ENCODE assay signal across 1 cellular context in the genomic region with DNA sequence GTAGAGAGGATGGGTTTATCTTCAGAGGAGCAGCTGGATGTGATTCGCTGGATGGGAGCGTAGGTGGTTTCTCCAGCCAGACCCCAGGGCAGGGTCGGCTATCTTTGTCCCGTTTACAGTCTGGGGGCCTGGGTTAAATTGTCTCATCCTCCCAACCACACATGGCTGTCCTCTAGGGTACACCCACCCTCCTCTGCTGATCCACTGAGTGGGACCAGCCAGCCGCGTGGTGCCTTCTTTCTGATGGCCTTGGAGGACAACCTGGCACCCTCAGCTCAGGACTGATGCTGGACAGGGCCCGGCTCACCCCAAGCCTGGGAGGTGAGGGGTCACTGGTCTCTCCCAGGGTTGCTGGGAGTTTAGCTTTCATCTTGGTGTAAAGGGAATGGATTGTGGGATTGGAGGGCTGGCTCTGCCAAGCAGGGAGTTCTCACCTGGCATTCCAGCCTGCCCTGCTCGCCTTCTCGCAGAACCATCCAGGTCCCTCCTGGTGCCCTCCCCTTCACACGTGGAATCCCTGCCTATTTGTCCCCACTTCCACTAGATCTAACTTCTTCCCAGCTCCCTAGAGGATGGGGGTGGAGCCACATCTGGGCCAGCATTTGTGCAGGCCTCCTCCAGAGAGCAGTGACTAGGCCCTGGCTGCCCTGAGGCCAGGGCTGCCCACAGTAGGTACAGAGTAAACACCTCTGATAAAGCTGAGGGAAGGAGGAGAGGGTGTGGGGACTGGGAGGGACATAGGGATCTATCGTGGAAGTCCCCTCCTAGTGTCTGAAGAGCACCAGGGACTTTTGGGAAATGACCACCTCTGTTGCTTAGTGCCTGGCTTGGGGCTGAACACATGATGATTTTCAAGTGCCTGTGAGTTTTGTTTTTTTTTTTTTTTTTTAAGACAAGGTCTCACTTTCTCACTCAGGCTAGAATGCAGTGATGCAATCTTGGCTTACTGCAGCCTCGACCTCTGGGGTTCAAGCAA.
TF ChIP-seq lines count a peak whose summit lies in the region.

No MANE protein-coding gene starts in this region.

TF ChIP-seq in H1, 55 proteins besides CTCF, POLR2A, EP300 and RAD21:
- TF ChIP-seq POU5F1 (IDR thresholded peaks at IDR 0.05; ENCODE audit: low read depth, low read length) = no peak
- no peak for TF ChIP-seq ZNF274 (IDR thresholded peaks at IDR 0.05; ENCODE audit: borderline replicate concordance, extremely low read depth, low read length)
- TF ChIP-seq TAF1 (IDR thresholded peaks at IDR 0.05; ENCODE audit: low read depth, low read length) = no peak
- no peak for TF ChIP-seq SUZ12 (IDR thresholded peaks at IDR 0.05; ENCODE audit: low read length)
- TF ChIP-seq, protein P1, sequence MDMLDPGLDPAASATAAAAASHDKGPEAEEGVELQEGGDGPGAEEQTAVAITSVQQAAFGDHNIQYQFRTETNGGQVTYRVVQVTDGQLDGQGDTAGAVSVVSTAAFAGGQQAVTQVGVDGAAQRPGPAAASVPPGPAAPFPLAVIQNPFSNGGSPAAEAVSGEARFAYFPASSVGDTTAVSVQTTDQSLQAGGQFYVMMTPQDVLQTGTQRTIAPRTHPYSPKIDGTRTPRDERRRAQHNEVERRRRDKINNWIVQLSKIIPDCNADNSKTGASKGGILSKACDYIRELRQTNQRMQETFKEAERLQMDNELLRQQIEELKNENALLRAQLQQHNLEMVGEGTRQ (IDR thresholded peaks at IDR 0.05; ENCODE audit: low read length) = no peak
- no peak for TF ChIP-seq SIN3A (conservative IDR thresholded peaks at IDR 0.05 in 1 of 2, IDR thresholded peaks at IDR 0.05 in 1 of 2; ENCODE audit: low read depth in 1 of 2, low read length in 2 of 2)
- TF ChIP-seq RBBP5 (IDR thresholded peaks at IDR 0.05; ENCODE audit: borderline replicate concordance, low read depth, low read length) = no peak
- TF ChIP-seq TEAD4 (IDR thresholded peaks at IDR 0.05; ENCODE audit: low read depth, low read length) = no peak
- no peak for TF ChIP-seq MAFK (IDR thresholded peaks at IDR 0.05; ENCODE audit: low read depth, low read length)
- no peak for TF ChIP-seq RNF2 (IDR thresholded peaks at IDR 0.05; ENCODE audit: borderline replicate concordance, low read depth, low read length, missing control alignments, poor library complexity, severe bottlenecking)
- TF ChIP-seq, protein P2, sequence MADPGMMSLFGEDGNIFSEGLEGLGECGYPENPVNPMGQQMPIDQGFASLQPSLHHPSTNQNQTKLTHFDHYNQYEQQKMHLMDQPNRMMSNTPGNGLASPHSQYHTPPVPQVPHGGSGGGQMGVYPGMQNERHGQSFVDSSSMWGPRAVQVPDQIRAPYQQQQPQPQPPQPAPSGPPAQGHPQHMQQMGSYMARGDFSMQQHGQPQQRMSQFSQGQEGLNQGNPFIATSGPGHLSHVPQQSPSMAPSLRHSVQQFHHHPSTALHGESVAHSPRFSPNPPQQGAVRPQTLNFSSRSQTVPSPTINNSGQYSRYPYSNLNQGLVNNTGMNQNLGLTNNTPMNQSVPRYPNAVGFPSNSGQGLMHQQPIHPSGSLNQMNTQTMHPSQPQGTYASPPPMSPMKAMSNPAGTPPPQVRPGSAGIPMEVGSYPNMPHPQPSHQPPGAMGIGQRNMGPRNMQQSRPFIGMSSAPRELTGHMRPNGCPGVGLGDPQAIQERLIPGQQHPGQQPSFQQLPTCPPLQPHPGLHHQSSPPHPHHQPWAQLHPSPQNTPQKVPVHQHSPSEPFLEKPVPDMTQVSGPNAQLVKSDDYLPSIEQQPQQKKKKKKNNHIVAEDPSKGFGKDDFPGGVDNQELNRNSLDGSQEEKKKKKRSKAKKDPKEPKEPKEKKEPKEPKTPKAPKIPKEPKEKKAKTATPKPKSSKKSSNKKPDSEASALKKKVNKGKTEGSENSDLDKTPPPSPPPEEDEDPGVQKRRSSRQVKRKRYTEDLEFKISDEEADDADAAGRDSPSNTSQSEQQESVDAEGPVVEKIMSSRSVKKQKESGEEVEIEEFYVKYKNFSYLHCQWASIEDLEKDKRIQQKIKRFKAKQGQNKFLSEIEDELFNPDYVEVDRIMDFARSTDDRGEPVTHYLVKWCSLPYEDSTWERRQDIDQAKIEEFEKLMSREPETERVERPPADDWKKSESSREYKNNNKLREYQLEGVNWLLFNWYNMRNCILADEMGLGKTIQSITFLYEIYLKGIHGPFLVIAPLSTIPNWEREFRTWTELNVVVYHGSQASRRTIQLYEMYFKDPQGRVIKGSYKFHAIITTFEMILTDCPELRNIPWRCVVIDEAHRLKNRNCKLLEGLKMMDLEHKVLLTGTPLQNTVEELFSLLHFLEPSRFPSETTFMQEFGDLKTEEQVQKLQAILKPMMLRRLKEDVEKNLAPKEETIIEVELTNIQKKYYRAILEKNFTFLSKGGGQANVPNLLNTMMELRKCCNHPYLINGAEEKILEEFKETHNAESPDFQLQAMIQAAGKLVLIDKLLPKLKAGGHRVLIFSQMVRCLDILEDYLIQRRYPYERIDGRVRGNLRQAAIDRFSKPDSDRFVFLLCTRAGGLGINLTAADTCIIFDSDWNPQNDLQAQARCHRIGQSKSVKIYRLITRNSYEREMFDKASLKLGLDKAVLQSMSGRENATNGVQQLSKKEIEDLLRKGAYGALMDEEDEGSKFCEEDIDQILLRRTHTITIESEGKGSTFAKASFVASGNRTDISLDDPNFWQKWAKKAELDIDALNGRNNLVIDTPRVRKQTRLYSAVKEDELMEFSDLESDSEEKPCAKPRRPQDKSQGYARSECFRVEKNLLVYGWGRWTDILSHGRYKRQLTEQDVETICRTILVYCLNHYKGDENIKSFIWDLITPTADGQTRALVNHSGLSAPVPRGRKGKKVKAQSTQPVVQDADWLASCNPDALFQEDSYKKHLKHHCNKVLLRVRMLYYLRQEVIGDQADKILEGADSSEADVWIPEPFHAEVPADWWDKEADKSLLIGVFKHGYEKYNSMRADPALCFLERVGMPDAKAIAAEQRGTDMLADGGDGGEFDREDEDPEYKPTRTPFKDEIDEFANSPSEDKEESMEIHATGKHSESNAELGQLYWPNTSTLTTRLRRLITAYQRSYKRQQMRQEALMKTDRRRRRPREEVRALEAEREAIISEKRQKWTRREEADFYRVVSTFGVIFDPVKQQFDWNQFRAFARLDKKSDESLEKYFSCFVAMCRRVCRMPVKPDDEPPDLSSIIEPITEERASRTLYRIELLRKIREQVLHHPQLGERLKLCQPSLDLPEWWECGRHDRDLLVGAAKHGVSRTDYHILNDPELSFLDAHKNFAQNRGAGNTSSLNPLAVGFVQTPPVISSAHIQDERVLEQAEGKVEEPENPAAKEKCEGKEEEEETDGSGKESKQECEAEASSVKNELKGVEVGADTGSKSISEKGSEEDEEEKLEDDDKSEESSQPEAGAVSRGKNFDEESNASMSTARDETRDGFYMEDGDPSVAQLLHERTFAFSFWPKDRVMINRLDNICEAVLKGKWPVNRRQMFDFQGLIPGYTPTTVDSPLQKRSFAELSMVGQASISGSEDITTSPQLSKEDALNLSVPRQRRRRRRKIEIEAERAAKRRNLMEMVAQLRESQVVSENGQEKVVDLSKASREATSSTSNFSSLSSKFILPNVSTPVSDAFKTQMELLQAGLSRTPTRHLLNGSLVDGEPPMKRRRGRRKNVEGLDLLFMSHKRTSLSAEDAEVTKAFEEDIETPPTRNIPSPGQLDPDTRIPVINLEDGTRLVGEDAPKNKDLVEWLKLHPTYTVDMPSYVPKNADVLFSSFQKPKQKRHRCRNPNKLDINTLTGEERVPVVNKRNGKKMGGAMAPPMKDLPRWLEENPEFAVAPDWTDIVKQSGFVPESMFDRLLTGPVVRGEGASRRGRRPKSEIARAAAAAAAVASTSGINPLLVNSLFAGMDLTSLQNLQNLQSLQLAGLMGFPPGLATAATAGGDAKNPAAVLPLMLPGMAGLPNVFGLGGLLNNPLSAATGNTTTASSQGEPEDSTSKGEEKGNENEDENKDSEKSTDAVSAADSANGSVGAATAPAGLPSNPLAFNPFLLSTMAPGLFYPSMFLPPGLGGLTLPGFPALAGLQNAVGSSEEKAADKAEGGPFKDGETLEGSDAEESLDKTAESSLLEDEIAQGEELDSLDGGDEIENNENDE (IDR thresholded peaks at IDR 0.05; ENCODE audit: insufficient replicate concordance, low read length) = no peak
- no peak for TF ChIP-seq POLR2AphosphoS5 (IDR thresholded peaks at IDR 0.05; ENCODE audit: low read depth, low read length)
- no peak for TF ChIP-seq EGR1 (IDR thresholded peaks at IDR 0.05; ENCODE audit: borderline replicate concordance, low read depth, low read length)
- TF ChIP-seq CEBPB (IDR thresholded peaks at IDR 0.05; ENCODE audit: low read depth, low read length) = no peak
- no peak for TF ChIP-seq PHF8 (conservative IDR thresholded peaks at IDR 0.05; ENCODE audit: low read depth, low read length)
- TF ChIP-seq KDM1A (IDR thresholded peaks at IDR 0.05; ENCODE audit: borderline replicate concordance, low read length) = no peak
- TF ChIP-seq CTBP2 (IDR thresholded peaks at IDR 0.05; ENCODE audit: borderline replicate concordance, insufficient read depth, insufficient read length, low read length) = no peak
- TF ChIP-seq, protein P3, sequence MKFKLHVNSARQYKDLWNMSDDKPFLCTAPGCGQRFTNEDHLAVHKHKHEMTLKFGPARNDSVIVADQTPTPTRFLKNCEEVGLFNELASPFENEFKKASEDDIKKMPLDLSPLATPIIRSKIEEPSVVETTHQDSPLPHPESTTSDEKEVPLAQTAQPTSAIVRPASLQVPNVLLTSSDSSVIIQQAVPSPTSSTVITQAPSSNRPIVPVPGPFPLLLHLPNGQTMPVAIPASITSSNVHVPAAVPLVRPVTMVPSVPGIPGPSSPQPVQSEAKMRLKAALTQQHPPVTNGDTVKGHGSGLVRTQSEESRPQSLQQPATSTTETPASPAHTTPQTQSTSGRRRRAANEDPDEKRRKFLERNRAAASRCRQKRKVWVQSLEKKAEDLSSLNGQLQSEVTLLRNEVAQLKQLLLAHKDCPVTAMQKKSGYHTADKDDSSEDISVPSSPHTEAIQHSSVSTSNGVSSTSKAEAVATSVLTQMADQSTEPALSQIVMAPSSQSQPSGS (IDR thresholded peaks at IDR 0.05; ENCODE audit: low read length) = no peak
- TF ChIP-seq KDM5A (IDR thresholded peaks at IDR 0.05; ENCODE audit: low read length) = no peak
